In genomic region chr3:146658841-146659240, GRCh38 we compare ENCODE assay signal across 35 cellular contexts. TPM values are rescaled to one million over a fixed set of nuclear protein-coding genes. Genes with fewer than 3 reads are reported as not detected.
"Had no signal": no experiment of that assay in that cellular context is flagged by ENCODE, and none has a peak within 500 bp of the region (broad histone marks: within the 10 kb centered on the region; RNA-seq: fewer than 3 reads in every experiment).

No MANE protein-coding gene starts in this region.

- H3K4me3 ChIP-seq: ascending aorta, breast epithelium, cardiac muscle cell, coronary artery, esophagus squamous epithelium, gastroesophageal sphincter, heart right ventricle had no signal

- H3K27me3 ChIP-seq: ascending aorta, breast epithelium, cardiac muscle cell, esophagus squamous epithelium, gastroesophageal sphincter, heart right ventricle had no signal

- ATAC-seq: activated naive CD4-positive, alpha-beta T cell treated with anti-CD3 and anti-CD28 coated beads, Interleukin-2, amount 50 U/mL, for 72 hours; activated T-cell treated with anti-CD3 and anti-CD28 coated beads, Interleukin-2, amount 50 U/mL, for 72 hours; effector memory CD8-positive, alpha-beta T cell; gastroesophageal sphincter; heart right ventricle had no signal

- H3K36me3 ChIP-seq: ascending aorta, breast epithelium, cardiac muscle cell, esophagus squamous epithelium, gastroesophageal sphincter, heart right ventricle had no signal

- DNase-seq: activated CD4-positive, alpha-beta memory T cell treated with anti-CD3 and anti-CD28 coated beads, Interleukin-2, amount 10 ng/mL, durations not matched to agents 7 days and 5 days; activated CD4-positive, alpha-beta T cell treated with anti-CD3 and anti-CD28 coated beads for 1 hour; activated CD4-positive, alpha-beta T cell treated with anti-CD3 and anti-CD28 coated beads for 4 hours; activated CD4-positive, alpha-beta T cell treated with anti-CD3 and anti-CD28 coated beads, Interleukin-2, amount 10 ng/mL, durations not matched to agents 7 days and 5 days; activated CD4-positive, alpha-beta T cell treated with anti-CD3 and anti-CD28 coated beads, Interleukin-2, amount 50 U/mL, for 4 hours; activated CD8-positive, alpha-beta memory T cell treated with anti-CD3 and anti-CD28 coated beads, Interleukin-2, amount 50 U/mL, for 48 hours; activated gamma-delta T cell; activated naive CD4-positive, alpha-beta T cell; activated naive CD4-positive, alpha-beta T cell treated with anti-CD3 and anti-CD28 coated beads, Interleukin-2, amount 10 ng/mL, durations not matched to agents 7 days and 5 days; activated naive CD8-positive, alpha-beta T cell treated with anti-CD3 and anti-CD28 coated beads, Interleukin-2, amount 10 ng/mL, durations not matched to agents 7 days and 5 days; activated T-cell treated with anti-CD3 and anti-CD28 coated beads for 4 hours; activated T-cell treated with anti-CD3 and anti-CD28 coated beads, Interleukin-2, amount 50 U/mL, for 24 hours; activated T-cell treated with anti-CD3 and anti-CD28 coated beads, Interleukin-2, amount 50 U/mL, for 72 hours; dermis blood vessel endothelial cell; effector CD4-positive, alpha-beta T cell; effector memory CD8-positive, alpha-beta T cell; esophagus squamous epithelium; foreskin melanocyte; heart right ventricle; T-helper 2 cell had no signal

- FAIRE-seq: endometrium, endothelial cell of umbilical vein had no signal

- H3K4me1 ChIP-seq: ascending aorta, breast epithelium, esophagus squamous epithelium, gastroesophageal sphincter, heart right ventricle had no signal

- H3K27ac ChIP-seq: ascending aorta, breast epithelium, cardiac muscle cell, coronary artery, epithelial cell of prostate, esophagus squamous epithelium, gastroesophageal sphincter, heart right ventricle had no signal

RNA-seq across cellular contexts. Expression of gene PLSCR5, which starts 53.7 kb away (rescaled TPM):
- total RNA-seq: activated CD4-positive, alpha-beta memory T cell treated with anti-CD3 and anti-CD28 coated beads, Interleukin-2, amount 10 ng/mL, durations not matched to agents 7 days and 5 days; activated CD4-positive, alpha-beta T cell treated with anti-CD3 and anti-CD28 coated beads, Interleukin-2, amount 10 ng/mL, durations not matched to agents 7 days and 5 days; activated naive CD4-positive, alpha-beta T cell treated with anti-CD3 and anti-CD28 coated beads, Interleukin-2, amount 50 U/mL, for 72 hours; activated naive CD8-positive, alpha-beta T cell treated with anti-CD3 and anti-CD28 coated beads, Interleukin-2, amount 10 ng/mL, durations not matched to agents 7 days and 5 days; activated T-cell treated with anti-CD3 and anti-CD28 coated beads, Interleukin-2, amount 50 U/mL, for 72 hours; ascending aorta; breast epithelium; cerebellum; dermis blood vessel endothelial cell; endothelial cell of umbilical vein; esophagus squamous epithelium; fibroblast of lung; fibroblast of villous mesenchyme; gastroesophageal sphincter; glomerular endothelial cell; heart right ventricle; T-helper 1 cell treated with Interleukin-12 subunit alpha and Interleukin-12 subunit beta and Interleukin-4 antibody, amounts not matched to agents 30 ng/mL and 1 ng/mL, for 36 hours had no signal
- polyA plus RNA-seq: endothelial cell of umbilical vein, esophagus, fibroblast of lung, heart right ventricle had no signal
